Comparison of ENCODE assay signal across 1 cellular context in genomic region chr6:16205377-16206144, GRCh38.
TF ChIP-seq lines count a peak whose summit lies in the region.

No MANE protein-coding gene starts in this region.

TF ChIP-seq in GM12878, 131 proteins besides CTCF, POLR2A, EP300 and RAD21 (continued from another document and continues in another):
- peak; percentile 20 for TF ChIP-seq CUX1 (IDR thresholded peaks at IDR 0.05; ENCODE audit: insufficient replicate concordance, low read depth, low read length)
- no peak for TF ChIP-seq STAT1 (conservative IDR thresholded peaks at IDR 0.05)
- TF ChIP-seq RELB (IDR thresholded peaks at IDR 0.05; ENCODE audit: low read depth) = peak; percentile 75; the same call in 1 of the 2 replicates
- no peak for TF ChIP-seq ZNF24 (IDR thresholded peaks at IDR 0.05)
- TF ChIP-seq MXI1 (IDR thresholded peaks at IDR 0.05; ENCODE audit: low read depth, low read length) = no peak
- TF ChIP-seq DPF2 (IDR thresholded peaks at IDR 0.05) = peak; percentile 83; the same call in 1 of the 2 replicates
- TF ChIP-seq KLF5 (IDR thresholded peaks at IDR 0.05; ENCODE audit: partially characterized antibody) = peak; percentile 72
- TF ChIP-seq E2F8 (IDR thresholded peaks at IDR 0.05; ENCODE audit: low read depth, partially characterized antibody) = peak; percentile 24
- peak; percentile 75 for TF ChIP-seq IKZF1 (conservative IDR thresholded peaks at IDR 0.05)
- TF ChIP-seq ELK1 (IDR thresholded peaks at IDR 0.05; ENCODE audit: low read depth, low read length) = peak; percentile 34; the same call in 1 of the 2 replicates
- peak; percentile 84 for TF ChIP-seq PAX5 (IDR thresholded peaks at IDR 0.05; ENCODE audit: borderline replicate concordance, low read depth, low read length)
- TF ChIP-seq TCF12 (IDR thresholded peaks at IDR 0.05; ENCODE audit: low read depth, low read length) = peak; percentile 93
- no peak for TF ChIP-seq CBX3 (IDR thresholded peaks at IDR 0.05; ENCODE audit: borderline replicate concordance, low read depth)
- no peak for TF ChIP-seq MYB (IDR thresholded peaks at IDR 0.05; ENCODE audit: borderline replicate concordance, low read depth, low read length)
- TF ChIP-seq PAX8 (IDR thresholded peaks at IDR 0.05) = no peak
- 0 out of 2 replicates have a peak, but pooled peaks have one; percentile 70 for TF ChIP-seq RCOR1 (conservative IDR thresholded peaks at IDR 0.05; ENCODE audit: low read depth, low read length)
- no peak for TF ChIP-seq YBX1 (IDR thresholded peaks at IDR 0.05)
- TF ChIP-seq SMAD1 (IDR thresholded peaks at IDR 0.05; ENCODE audit: low read depth, partially characterized antibody) = no peak
- TF ChIP-seq RUNX3 (IDR thresholded peaks at IDR 0.05; ENCODE audit: low read length) = peak; percentile 93
- TF ChIP-seq IRF3 (IDR thresholded peaks at IDR 0.05) = no peak
- no peak for TF ChIP-seq ZSCAN29 (IDR thresholded peaks at IDR 0.05)
- TF ChIP-seq GATAD2B (conservative IDR thresholded peaks at IDR 0.05; ENCODE audit: low read depth) = peak; percentile 55
- peak; percentile 91 for TF ChIP-seq TBL1XR1 (IDR thresholded peaks at IDR 0.05; ENCODE audit: low read depth, low read length)
- no peak for TF ChIP-seq NKRF (conservative IDR thresholded peaks at IDR 0.05)
- TF ChIP-seq PML (IDR thresholded peaks at IDR 0.05; ENCODE audit: low read length) = no peak
- no peak; the same call in 1 of the 2 replicates for TF ChIP-seq USF2 (IDR thresholded peaks at IDR 0.05; ENCODE audit: borderline replicate concordance, low read depth, low read length)
- TF ChIP-seq HCFC1 (IDR thresholded peaks at IDR 0.05; ENCODE audit: low read length) = peak; percentile 32; the same call in 1 of the 2 replicates
- peak; percentile 85; the same call in 1 of the 3 replicates for TF ChIP-seq POU2F2 (IDR thresholded peaks at IDR 0.05; ENCODE audit: borderline replicate concordance, low read depth, low read length)
- TF ChIP-seq KAT2A (conservative IDR thresholded peaks at IDR 0.05; ENCODE audit: control insufficient read depth, low read depth, low read length) = no peak
- TF ChIP-seq PRDM15 (CRISPR knock-in tag; IDR thresholded peaks at IDR 0.05) = no peak
- TF ChIP-seq ZBTB11 (CRISPR knock-in tag; IDR thresholded peaks at IDR 0.05) = no peak
- TF ChIP-seq RFX5 (IDR thresholded peaks at IDR 0.05; ENCODE audit: low read depth, low read length) = peak; percentile 97
- peak; percentile 69; the same call in 1 of the 2 replicates for TF ChIP-seq CHD2 (IDR thresholded peaks at IDR 0.05; ENCODE audit: borderline replicate concordance, low read depth, low read length)
- no peak for TF ChIP-seq SPI1 (IDR thresholded peaks at IDR 0.05; ENCODE audit: borderline replicate concordance, insufficient read depth, low read depth, low read length)
- TF ChIP-seq LARP7 (IDR thresholded peaks at IDR 0.05) = no peak
- TF ChIP-seq BCL11A (IDR thresholded peaks at IDR 0.05; ENCODE audit: low read depth, low read length) = peak; percentile 79
- peak; percentile 86 for TF ChIP-seq JUNB (IDR thresholded peaks at IDR 0.05)
